10 cellular contexts compared by ENCODE assay signal in the genomic region with DNA sequence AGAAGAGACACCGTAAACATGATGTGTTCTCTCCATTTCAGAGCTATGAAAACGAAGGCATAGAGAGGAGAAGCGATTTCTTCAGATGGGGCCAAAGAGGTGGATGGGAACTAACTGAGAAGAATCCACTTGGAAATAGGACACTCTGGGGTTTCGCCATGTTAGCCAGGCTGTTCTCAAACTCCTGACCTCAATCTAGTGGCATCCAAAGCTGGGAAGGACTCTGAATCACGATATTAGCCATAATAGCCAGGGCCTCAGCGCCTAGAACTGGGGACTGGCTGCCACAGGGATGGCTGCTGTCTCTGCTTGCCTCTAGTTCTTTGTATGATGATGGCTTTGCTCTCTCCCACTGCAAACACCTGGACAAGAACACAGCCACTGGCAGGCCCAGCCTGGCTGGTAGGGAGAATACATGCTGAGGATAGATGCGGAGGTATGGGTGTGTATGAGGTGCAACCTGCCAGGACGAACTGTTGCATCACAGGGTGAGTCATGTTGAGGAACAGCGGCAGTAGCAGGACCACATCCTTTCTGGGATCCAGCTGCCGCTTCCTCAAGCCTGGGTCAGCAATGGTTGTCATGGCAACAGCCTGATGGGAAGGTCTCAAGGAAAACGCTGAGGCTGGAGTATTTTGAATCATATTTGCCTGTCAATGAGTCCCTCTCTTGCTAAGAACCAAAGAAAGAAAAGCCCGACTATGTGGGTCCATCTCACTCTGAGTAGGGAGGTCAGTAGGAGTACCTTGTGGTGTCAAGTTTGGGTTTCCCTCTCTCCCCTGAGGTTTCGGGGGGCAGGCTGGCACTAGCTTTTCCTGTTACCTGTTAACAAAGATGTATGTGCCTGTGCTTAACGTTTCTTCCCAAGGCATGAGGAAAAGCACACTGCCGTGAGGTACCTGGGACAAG. TPM values are rescaled to one million over a fixed set of nuclear protein-coding genes. Genes with fewer than 3 reads are reported as not detected.
DNase-seq lines count a peak whose midpoint lies in the region; ATAC-seq and TF ChIP-seq lines count a peak whose summit lies in the region.
"Had no signal": no experiment of that assay in that cellular context is flagged by ENCODE, and none has a peak within 500 bp of the region (broad histone marks: within the 10 kb centered on the region; RNA-seq: fewer than 3 reads in every experiment).

No MANE protein-coding gene starts in this region.

- no peaks in the 10 kb centered on the region for H3K36me3 ChIP-seq in transverse colon
- H3K36me3 ChIP-seq: BLaER1 had no signal

- peak; percentile 46 for DNase-seq in NCI-H2107 treated with DMSO at 0.1 percent for 48 hours (lab: John Stamatoyannopoulos, UW; ENCODE audit: unreplicated experiment)
- no peak for DNase-seq in NCI-H2107 (lab: John Stamatoyannopoulos, UW)
- peak; percentile 83 for DNase-seq in NCI-H2196 (lab: John Stamatoyannopoulos, UW; ENCODE audit: unreplicated experiment)
- peak; percentile 55 for DNase-seq in activated naive CD4-positive, alpha-beta T cell treated with anti-CD3 and anti-CD28 coated beads, Interleukin-2, amount 10 ng/mL, durations not matched to agents 7 days and 5 days
- peak; percentile 96 for DNase-seq in iris pigment epithelial cell (ENCODE audit: low read depth)
- peak; percentile 35 for DNase-seq in transverse colon

- peaks cover 17% of the 10 kb centered on the region for H3K4me1 Mint-ChIP-seq in activated naive CD4-positive, alpha-beta T cell treated with anti-CD3 and anti-CD28 coated beads, Interleukin-2, amount 10 ng/mL, durations not matched to agents 7 days and 5 days

- no peak overlapping the region for H3K4me3 ChIP-seq in transverse colon
- H3K4me3 ChIP-seq: BLaER1, SK-N-MC had no signal

- peaks cover 76% of the 10 kb centered on the region for H3K27me3 Mint-ChIP-seq in activated naive CD4-positive, alpha-beta T cell treated with anti-CD3 and anti-CD28 coated beads, Interleukin-2, amount 10 ng/mL, durations not matched to agents 7 days and 5 days

- no peak overlapping the region for H3K27ac Mint-ChIP-seq in activated naive CD4-positive, alpha-beta T cell treated with anti-CD3 and anti-CD28 coated beads, Interleukin-2, amount 10 ng/mL, durations not matched to agents 7 days and 5 days

- H3K9me3 Mint-ChIP-seq in activated naive CD4-positive, alpha-beta T cell treated with anti-CD3 and anti-CD28 coated beads, Interleukin-2, amount 10 ng/mL, durations not matched to agents 7 days and 5 days = no peaks in the 10 kb centered on the region

- H3K27me3 ChIP-seq in transverse colon = peaks cover 15% of the 10 kb centered on the region
- H3K27me3 ChIP-seq: BLaER1 had no signal

- intact Hi-C loops in transverse colon (cut with DNase I; ENCODE audit: low total_unique reads) = no loop called here

- TF ChIP-seq POLR2A in transverse colon (IDR thresholded peaks at IDR 0.05) = no peak

- H3K27ac ChIP-seq in transverse colon = no peak overlapping the region
- H3K27ac ChIP-seq: BLaER1, SK-N-MC had no signal

- no peak overlapping the region for H3K4me3 Mint-ChIP-seq in activated naive CD4-positive, alpha-beta T cell treated with anti-CD3 and anti-CD28 coated beads, Interleukin-2, amount 10 ng/mL, durations not matched to agents 7 days and 5 days

- H3K36me3 Mint-ChIP-seq in activated naive CD4-positive, alpha-beta T cell treated with anti-CD3 and anti-CD28 coated beads, Interleukin-2, amount 10 ng/mL, durations not matched to agents 7 days and 5 days = no peaks in the 10 kb centered on the region

- CTCF ChIA-PET in activated naive CD4-positive, alpha-beta T cell treated with anti-CD3 and anti-CD28 coated beads, Interleukin-2, amount 10 ng/mL, durations not matched to agents 7 days and 5 days (lab: Charles Lee) = interaction anchor here (0.8 to 1.1 kb wide), 3 partner anchors 30 to 155 kb away, joined by 3 read pairs; no protein-coding TSS in a partner anchor

- in situ Hi-C loops in transverse colon (cut with MboI; ENCODE audit: low pct_ligation_motif_present in 1 of 4, low pct_unique_long_range_greater_than_20kb in 1 of 4, low sequenced_read_pairs in 3 of 4) = no loop called here

- no peaks in the 10 kb centered on the region for H3K9me3 ChIP-seq in transverse colon
- H3K9me3 ChIP-seq: BLaER1 had no signal

- peaks cover 0 to 11% (median 0%) of the 10 kb centered on the region in 4 donors for H3K4me1 ChIP-seq in transverse colon

- 53 to 60% methylated on average over 2 to 15 of the region's 15 CpGs for WGBS in transverse colon (ENCODE audit: low coverage in 1 of 2), 2 donors

- no peak for TF ChIP-seq EP300 in transverse colon (IDR thresholded peaks at IDR 0.05; ENCODE audit: low read depth)

- no peak for TF ChIP-seq CTCF in transverse colon (IDR thresholded peaks at IDR 0.05)

- ATAC-seq in GM18498 (IDR thresholded peaks at IDR 0.05; ENCODE audit: unreplicated experiment) (no peak), GM21526 (IDR thresholded peaks at IDR 0.05; ENCODE audit: low FRiP score, unreplicated experiment) (no peak)

RNA-seq across cellular contexts. Expression of gene CCDC177, which starts 31.1 kb away (rescaled TPM):
- not detected for total RNA-seq in transverse colon

RNA-seq across cellular contexts. Expression of gene PLEKHD1, which starts 59.1 kb away (rescaled TPM):
- under 1 TPM in 2 of 4 donors, not detected in 2; 0.14 to 0.16 TPM for total RNA-seq in transverse colon
